ENCODE assay signal across 1 cellular context in the genomic region with DNA sequence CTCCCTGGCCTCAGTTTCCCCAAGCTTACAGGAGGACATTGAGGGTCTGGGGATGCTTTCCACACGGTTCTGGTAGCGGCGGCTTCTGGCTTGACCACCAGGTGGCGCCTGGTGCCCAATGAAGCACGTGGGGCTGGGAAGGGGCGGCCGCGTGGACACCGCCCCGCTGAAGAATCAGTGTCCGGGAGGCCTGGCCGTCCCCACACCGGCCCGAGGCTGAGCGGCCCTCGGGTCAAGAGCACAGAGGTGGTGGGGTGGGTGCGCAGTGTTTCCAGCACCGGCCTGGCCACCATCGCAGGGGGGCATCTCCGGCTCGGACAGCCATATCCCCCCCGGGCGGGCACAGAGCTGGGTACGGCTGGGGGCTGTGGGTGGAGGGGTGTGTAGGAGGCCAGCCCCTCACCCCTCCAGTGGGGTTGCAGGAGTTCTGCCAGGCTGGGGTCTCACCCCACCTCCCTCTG.
A peak's percentile ranks its signal among the peaks of the same experiment; 100 is the strongest.
TF ChIP-seq lines count a peak whose summit lies in the region.

No MANE protein-coding gene starts in this region.

TF ChIP-seq in K562, 482 proteins besides CTCF, POLR2A, EP300 and RAD21 (continued from another document and continues in another):
- TF ChIP-seq, protein P1, sequence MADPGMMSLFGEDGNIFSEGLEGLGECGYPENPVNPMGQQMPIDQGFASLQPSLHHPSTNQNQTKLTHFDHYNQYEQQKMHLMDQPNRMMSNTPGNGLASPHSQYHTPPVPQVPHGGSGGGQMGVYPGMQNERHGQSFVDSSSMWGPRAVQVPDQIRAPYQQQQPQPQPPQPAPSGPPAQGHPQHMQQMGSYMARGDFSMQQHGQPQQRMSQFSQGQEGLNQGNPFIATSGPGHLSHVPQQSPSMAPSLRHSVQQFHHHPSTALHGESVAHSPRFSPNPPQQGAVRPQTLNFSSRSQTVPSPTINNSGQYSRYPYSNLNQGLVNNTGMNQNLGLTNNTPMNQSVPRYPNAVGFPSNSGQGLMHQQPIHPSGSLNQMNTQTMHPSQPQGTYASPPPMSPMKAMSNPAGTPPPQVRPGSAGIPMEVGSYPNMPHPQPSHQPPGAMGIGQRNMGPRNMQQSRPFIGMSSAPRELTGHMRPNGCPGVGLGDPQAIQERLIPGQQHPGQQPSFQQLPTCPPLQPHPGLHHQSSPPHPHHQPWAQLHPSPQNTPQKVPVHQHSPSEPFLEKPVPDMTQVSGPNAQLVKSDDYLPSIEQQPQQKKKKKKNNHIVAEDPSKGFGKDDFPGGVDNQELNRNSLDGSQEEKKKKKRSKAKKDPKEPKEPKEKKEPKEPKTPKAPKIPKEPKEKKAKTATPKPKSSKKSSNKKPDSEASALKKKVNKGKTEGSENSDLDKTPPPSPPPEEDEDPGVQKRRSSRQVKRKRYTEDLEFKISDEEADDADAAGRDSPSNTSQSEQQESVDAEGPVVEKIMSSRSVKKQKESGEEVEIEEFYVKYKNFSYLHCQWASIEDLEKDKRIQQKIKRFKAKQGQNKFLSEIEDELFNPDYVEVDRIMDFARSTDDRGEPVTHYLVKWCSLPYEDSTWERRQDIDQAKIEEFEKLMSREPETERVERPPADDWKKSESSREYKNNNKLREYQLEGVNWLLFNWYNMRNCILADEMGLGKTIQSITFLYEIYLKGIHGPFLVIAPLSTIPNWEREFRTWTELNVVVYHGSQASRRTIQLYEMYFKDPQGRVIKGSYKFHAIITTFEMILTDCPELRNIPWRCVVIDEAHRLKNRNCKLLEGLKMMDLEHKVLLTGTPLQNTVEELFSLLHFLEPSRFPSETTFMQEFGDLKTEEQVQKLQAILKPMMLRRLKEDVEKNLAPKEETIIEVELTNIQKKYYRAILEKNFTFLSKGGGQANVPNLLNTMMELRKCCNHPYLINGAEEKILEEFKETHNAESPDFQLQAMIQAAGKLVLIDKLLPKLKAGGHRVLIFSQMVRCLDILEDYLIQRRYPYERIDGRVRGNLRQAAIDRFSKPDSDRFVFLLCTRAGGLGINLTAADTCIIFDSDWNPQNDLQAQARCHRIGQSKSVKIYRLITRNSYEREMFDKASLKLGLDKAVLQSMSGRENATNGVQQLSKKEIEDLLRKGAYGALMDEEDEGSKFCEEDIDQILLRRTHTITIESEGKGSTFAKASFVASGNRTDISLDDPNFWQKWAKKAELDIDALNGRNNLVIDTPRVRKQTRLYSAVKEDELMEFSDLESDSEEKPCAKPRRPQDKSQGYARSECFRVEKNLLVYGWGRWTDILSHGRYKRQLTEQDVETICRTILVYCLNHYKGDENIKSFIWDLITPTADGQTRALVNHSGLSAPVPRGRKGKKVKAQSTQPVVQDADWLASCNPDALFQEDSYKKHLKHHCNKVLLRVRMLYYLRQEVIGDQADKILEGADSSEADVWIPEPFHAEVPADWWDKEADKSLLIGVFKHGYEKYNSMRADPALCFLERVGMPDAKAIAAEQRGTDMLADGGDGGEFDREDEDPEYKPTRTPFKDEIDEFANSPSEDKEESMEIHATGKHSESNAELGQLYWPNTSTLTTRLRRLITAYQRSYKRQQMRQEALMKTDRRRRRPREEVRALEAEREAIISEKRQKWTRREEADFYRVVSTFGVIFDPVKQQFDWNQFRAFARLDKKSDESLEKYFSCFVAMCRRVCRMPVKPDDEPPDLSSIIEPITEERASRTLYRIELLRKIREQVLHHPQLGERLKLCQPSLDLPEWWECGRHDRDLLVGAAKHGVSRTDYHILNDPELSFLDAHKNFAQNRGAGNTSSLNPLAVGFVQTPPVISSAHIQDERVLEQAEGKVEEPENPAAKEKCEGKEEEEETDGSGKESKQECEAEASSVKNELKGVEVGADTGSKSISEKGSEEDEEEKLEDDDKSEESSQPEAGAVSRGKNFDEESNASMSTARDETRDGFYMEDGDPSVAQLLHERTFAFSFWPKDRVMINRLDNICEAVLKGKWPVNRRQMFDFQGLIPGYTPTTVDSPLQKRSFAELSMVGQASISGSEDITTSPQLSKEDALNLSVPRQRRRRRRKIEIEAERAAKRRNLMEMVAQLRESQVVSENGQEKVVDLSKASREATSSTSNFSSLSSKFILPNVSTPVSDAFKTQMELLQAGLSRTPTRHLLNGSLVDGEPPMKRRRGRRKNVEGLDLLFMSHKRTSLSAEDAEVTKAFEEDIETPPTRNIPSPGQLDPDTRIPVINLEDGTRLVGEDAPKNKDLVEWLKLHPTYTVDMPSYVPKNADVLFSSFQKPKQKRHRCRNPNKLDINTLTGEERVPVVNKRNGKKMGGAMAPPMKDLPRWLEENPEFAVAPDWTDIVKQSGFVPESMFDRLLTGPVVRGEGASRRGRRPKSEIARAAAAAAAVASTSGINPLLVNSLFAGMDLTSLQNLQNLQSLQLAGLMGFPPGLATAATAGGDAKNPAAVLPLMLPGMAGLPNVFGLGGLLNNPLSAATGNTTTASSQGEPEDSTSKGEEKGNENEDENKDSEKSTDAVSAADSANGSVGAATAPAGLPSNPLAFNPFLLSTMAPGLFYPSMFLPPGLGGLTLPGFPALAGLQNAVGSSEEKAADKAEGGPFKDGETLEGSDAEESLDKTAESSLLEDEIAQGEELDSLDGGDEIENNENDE (IDR thresholded peaks at IDR 0.05; ENCODE audit: low read depth, low read length): no peak
- TF ChIP-seq HDAC3 (IDR thresholded peaks at IDR 0.05; ENCODE audit: borderline replicate concordance, partially characterized antibody) (no peak), C11orf30 (IDR thresholded peaks at IDR 0.05; ENCODE audit: low read depth) (no peak), ATF7 (IDR thresholded peaks at IDR 0.05) (no peak), CEBPB (tag; IDR thresholded peaks at IDR 0.05) (no peak), ZNF217 (CRISPR knock-in tag; IDR thresholded peaks at IDR 0.05) (no peak), RBM15 (IDR thresholded peaks at IDR 0.05; ENCODE audit: insufficient read depth, low read length) (no peak), L3MBTL2 (IDR thresholded peaks at IDR 0.05) (peak; percentile 70), ERF (CRISPR knock-in tag; IDR thresholded peaks at IDR 0.05) (no peak), SAFB (IDR thresholded peaks at IDR 0.05; ENCODE audit: borderline replicate concordance, low read depth, low read length) (peak; percentile 47; the same call in 1 of the 2 replicates), ZNF830 (CRISPR knock-in tag; IDR thresholded peaks at IDR 0.05) (no peak), KLF13 (tag; IDR thresholded peaks at IDR 0.05; ENCODE audit: borderline replicate concordance, low read depth) (0 out of 2 replicates have a peak, but pooled peaks have one; percentile 14), STAG1 (CRISPR knock-in tag; IDR thresholded peaks at IDR 0.05; ENCODE audit: borderline replicate concordance) (peak; percentile 98), NUFIP1 (IDR thresholded peaks at IDR 0.05; ENCODE audit: partially characterized antibody) (no peak), BHLHE40 (IDR thresholded peaks at IDR 0.05; ENCODE audit: low read length) (peak; percentile 42), MYC (IDR thresholded peaks at IDR 0.05; ENCODE audit: low read depth, low read length) (peak; percentile 92), MYC (CRISPR knock-in tag; IDR thresholded peaks at IDR 0.05; ENCODE audit: borderline replicate concordance, low read depth) (0 out of 2 replicates have a peak, but pooled peaks have one; percentile 26), RBFOX2 (IDR thresholded peaks at IDR 0.05; ENCODE audit: low read depth, low read length) (0 out of 2 replicates have a peak, but pooled peaks have one; percentile 18), SMC3 (conservative IDR thresholded peaks at IDR 0.05; ENCODE audit: insufficient read depth, low read depth, low read length) (peak; percentile 96), FOXA3 (CRISPR knock-in tag; conservative IDR thresholded peaks at IDR 0.05 in 1 of 2, IDR thresholded peaks at IDR 0.05 in 1 of 2) (no peak), ATF1 (CRISPR knock-in tag; IDR thresholded peaks at IDR 0.05) (no peak), ATF1 (tag; IDR thresholded peaks at IDR 0.05) (peak; percentile 24; the same call in 1 of the 2 replicates), EZH2 (IDR thresholded peaks at IDR 0.05; ENCODE audit: borderline replicate concordance, low read depth, low read length) (no peak), FIP1L1 (IDR thresholded peaks at IDR 0.05; ENCODE audit: low read depth, low read length, poor library complexity, severe bottlenecking) (peak; percentile 12), KLF6 (CRISPR knock-in tag; IDR thresholded peaks at IDR 0.05; ENCODE audit: borderline replicate concordance) (no peak), MAZ (CRISPR knock-in tag; conservative IDR thresholded peaks at IDR 0.05 in 1 of 2, IDR thresholded peaks at IDR 0.05 in 1 of 2) (peak in 1 of 2 experiments; percentile 61; a peak in 2 of 4 replicates)
- TF ChIP-seq, protein P2, sequence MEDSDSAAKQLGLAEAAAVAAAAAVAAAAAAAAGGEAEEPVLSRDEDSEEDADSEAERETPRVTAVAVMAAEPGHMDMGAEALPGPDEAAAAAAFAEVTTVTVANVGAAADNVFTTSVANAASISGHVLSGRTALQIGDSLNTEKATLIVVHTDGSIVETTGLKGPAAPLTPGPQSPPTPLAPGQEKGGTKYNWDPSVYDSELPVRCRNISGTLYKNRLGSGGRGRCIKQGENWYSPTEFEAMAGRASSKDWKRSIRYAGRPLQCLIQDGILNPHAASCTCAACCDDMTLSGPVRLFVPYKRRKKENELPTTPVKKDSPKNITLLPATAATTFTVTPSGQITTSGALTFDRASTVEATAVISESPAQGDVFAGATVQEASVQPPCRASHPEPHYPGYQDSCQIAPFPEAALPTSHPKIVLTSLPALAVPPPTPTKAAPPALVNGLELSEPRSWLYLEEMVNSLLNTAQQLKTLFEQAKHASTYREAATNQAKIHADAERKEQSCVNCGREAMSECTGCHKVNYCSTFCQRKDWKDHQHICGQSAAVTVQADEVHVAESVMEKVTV (CRISPR knock-in tag; IDR thresholded peaks at IDR 0.05): 0 out of 2 replicates have a peak, but pooled peaks have one; percentile 32
- TF ChIP-seq, protein P3, sequence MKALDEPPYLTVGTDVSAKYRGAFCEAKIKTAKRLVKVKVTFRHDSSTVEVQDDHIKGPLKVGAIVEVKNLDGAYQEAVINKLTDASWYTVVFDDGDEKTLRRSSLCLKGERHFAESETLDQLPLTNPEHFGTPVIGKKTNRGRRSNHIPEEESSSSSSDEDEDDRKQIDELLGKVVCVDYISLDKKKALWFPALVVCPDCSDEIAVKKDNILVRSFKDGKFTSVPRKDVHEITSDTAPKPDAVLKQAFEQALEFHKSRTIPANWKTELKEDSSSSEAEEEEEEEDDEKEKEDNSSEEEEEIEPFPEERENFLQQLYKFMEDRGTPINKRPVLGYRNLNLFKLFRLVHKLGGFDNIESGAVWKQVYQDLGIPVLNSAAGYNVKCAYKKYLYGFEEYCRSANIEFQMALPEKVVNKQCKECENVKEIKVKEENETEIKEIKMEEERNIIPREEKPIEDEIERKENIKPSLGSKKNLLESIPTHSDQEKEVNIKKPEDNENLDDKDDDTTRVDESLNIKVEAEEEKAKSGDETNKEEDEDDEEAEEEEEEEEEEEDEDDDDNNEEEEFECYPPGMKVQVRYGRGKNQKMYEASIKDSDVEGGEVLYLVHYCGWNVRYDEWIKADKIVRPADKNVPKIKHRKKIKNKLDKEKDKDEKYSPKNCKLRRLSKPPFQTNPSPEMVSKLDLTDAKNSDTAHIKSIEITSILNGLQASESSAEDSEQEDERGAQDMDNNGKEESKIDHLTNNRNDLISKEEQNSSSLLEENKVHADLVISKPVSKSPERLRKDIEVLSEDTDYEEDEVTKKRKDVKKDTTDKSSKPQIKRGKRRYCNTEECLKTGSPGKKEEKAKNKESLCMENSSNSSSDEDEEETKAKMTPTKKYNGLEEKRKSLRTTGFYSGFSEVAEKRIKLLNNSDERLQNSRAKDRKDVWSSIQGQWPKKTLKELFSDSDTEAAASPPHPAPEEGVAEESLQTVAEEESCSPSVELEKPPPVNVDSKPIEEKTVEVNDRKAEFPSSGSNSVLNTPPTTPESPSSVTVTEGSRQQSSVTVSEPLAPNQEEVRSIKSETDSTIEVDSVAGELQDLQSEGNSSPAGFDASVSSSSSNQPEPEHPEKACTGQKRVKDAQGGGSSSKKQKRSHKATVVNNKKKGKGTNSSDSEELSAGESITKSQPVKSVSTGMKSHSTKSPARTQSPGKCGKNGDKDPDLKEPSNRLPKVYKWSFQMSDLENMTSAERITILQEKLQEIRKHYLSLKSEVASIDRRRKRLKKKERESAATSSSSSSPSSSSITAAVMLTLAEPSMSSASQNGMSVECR (CRISPR knock-in tag; IDR thresholded peaks at IDR 0.05): peak; percentile 68; the same call in 1 of the 2 replicates
- TF ChIP-seq, protein P4, sequence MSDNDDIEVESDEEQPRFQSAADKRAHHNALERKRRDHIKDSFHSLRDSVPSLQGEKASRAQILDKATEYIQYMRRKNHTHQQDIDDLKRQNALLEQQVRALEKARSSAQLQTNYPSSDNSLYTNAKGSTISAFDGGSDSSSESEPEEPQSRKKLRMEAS (CRISPR knock-in tag; IDR thresholded peaks at IDR 0.05): peak; percentile 92
- TF ChIP-seq, protein P5, sequence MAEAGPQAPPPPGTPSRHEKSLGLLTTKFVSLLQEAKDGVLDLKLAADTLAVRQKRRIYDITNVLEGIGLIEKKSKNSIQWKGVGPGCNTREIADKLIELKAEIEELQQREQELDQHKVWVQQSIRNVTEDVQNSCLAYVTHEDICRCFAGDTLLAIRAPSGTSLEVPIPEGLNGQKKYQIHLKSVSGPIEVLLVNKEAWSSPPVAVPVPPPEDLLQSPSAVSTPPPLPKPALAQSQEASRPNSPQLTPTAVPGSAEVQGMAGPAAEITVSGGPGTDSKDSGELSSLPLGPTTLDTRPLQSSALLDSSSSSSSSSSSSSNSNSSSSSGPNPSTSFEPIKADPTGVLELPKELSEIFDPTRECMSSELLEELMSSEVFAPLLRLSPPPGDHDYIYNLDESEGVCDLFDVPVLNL (CRISPR knock-in tag; IDR thresholded peaks at IDR 0.05; ENCODE audit: low read depth): no peak
- TF ChIP-seq, protein P6, sequence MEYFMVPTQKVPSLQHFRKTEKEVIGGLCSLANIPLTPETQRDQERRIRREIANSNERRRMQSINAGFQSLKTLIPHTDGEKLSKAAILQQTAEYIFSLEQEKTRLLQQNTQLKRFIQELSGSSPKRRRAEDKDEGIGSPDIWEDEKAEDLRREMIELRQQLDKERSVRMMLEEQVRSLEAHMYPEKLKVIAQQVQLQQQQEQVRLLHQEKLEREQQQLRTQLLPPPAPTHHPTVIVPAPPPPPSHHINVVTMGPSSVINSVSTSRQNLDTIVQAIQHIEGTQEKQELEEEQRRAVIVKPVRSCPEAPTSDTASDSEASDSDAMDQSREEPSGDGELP (CRISPR knock-in tag; IDR thresholded peaks at IDR 0.05; ENCODE audit: borderline replicate concordance): peak; percentile 49; the same call in 1 of the 2 replicates
- TF ChIP-seq, protein P7, sequence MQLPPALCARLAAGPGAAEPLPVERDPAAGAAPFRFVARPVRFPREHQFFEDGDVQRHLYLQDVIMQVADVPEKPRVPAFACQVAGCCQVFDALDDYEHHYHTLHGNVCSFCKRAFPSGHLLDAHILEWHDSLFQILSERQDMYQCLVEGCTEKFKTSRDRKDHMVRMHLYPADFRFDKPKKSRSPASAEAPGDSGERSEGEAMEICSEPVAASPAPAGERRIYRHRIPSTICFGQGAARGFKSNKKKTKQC (CRISPR knock-in tag; IDR thresholded peaks at IDR 0.05): no peak
- TF ChIP-seq, protein P8, sequence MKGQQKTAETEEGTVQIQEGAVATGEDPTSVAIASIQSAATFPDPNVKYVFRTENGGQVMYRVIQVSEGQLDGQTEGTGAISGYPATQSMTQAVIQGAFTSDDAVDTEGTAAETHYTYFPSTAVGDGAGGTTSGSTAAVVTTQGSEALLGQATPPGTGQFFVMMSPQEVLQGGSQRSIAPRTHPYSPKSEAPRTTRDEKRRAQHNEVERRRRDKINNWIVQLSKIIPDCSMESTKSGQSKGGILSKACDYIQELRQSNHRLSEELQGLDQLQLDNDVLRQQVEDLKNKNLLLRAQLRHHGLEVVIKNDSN (CRISPR knock-in tag; IDR thresholded peaks at IDR 0.05): peak; percentile 82
